9 cellular contexts compared by ENCODE assay signal in the genomic region with DNA sequence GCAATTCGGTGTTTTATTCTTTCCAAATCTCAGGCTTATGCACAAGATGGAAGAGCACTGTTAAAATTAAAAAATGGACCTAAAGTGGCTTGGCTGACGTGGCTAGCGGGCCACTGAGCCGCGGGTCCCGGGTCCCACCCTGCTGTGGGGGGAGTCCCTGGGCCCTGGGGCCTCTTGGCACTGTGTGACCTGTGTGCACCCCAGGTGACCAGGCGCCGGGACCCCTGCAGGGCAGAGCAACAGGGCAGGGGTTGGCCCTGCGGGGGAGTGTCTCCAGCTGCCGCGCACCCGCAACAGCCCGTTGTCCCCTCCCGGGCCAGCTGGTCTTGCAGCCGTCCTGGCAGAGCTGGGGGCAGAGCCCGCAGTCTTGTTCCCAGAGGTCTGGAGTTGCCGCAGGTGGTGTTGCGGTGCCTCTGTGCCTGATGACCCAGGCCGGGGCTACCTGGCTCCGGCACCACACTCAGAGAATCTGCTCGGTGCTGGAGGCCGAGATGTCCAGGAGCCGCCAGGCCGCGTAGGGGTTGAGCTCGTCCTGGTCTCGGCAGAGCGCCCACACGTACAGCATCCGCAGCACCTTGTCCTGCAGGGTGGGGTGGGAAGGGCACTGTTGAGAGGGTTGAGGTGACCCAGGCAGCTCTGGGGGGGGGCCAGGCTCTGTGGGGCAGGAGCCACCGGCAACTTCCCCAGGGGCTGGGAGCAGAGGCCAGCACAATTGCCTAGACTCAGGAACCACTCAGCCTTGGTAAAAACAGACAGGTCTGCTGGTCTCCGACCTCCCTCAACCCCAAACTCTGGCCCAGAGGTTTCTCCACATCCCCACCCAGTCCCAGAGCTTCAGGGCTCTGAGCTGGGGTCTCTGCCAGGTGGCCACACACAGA. TPM values are rescaled to one million over a fixed set of nuclear protein-coding genes. Genes with fewer than 3 reads are reported as not detected.
DNase-seq lines count a peak whose midpoint lies in the region; ATAC-seq, FAIRE-seq and TF ChIP-seq lines count a peak whose summit lies in the region.
"Had no signal": no experiment of that assay in that cellular context is flagged by ENCODE, and none has a peak within 500 bp of the region (broad histone marks: within the 10 kb centered on the region; RNA-seq: fewer than 3 reads in every experiment).

No MANE protein-coding gene starts in this region.

- 76 to 78% methylated on average over 32 of the region's 32 CpGs for WGBS in pancreas, 2 donors

- peak overlapping the region; percentile 52; the same call in 1 of the 2 replicates for H3K9ac ChIP-seq in DND-41 (ENCODE audit: low read depth, low read length)

- H3K27ac ChIP-seq in DND-41 (ENCODE audit: low read length) (no peak overlapping the region), OCI-LY7 (ENCODE audit: low read depth, low read length, poor library complexity, severe bottlenecking) (no peak overlapping the region), pancreas (no peak overlapping the region)

- BruUV-seq in OCI-LY7 (replicated peaks; lab: Mats Ljungman, UMichigan), result no TSS peak

- FAIRE-seq in pancreas (lab: Jason Lieb, UNC), result no peak

- POLR2A ChIA-PET in OCI-LY7 (lab: Charles Lee), result no interaction called here

- ATAC-seq in DND-41 (ENCODE audit: insufficient read depth, low read depth), result no peak
- ATAC-seq in pancreas, result no peak
- no peak for ATAC-seq in HG03457 (IDR thresholded peaks at IDR 0.05; ENCODE audit: unreplicated experiment)
- ATAC-seq in GM18502 (IDR thresholded peaks at IDR 0.05; ENCODE audit: poor library complexity, unreplicated experiment), result no peak

- CTCF ChIA-PET in OCI-LY7 (lab: Charles Lee; ENCODE audit: unreplicated experiment), result interaction anchor here (0.5 kb wide), 1 partner anchor 60 kb away, joined by 3 read pairs; no protein-coding TSS in a partner anchor

- H3K4me2 ChIP-seq in DND-41 (ENCODE audit: insufficient read depth, low read length) (peak overlapping the region; percentile 99; the same call in 1 of the 2 replicates), OCI-LY7 (ENCODE audit: low read length) (peak overlapping the region; percentile 73)

- no peak for DNase-seq in DND-41
- DNase-seq in OCI-LY7 (ENCODE audit: low spot score), result no peak
- no peak for DNase-seq in erythroblast (lab: John Stamatoyannopoulos, UW)
- DNase-seq in pancreas, result peak in 4 of 6 donors; percentile 13 to 85 (median 40)
- no peak for DNase-seq in NCI-H2171 treated with DMSO at 0.1 percent for 48 hours (lab: John Stamatoyannopoulos, UW)
- no peak for DNase-seq in iPS-NIHi7 (ENCODE audit: extremely low spot score)

- H3K4me3 ChIP-seq in DND-41 (ENCODE audit: low read depth in 1 of 2, low read length in 2 of 2) (peak overlapping the region in 1 of 2 experiments; percentile 61; a peak in 1 of 4 replicates), OCI-LY7 (ENCODE audit: low read depth, low read length, poor library complexity, severe bottlenecking) (no peak overlapping the region), pancreas (peak overlapping the region in 1 of 4 donors; percentile 48)

- peaks cover 24% of the 10 kb centered on the region for H3K4me1 ChIP-seq in DND-41 (ENCODE audit: insufficient read depth, low read length)
- peaks cover 5% of the 10 kb centered on the region for H3K4me1 ChIP-seq in OCI-LY7 (ENCODE audit: insufficient read depth, low read length, poor library complexity, severe bottlenecking)
- H3K4me1 ChIP-seq in pancreas, result peaks cover 0 to 14% (median 9%) of the 10 kb centered on the region in 3 donors

- TF ChIP-seq POLR2A in erythroblast (IDR thresholded peaks at IDR 0.05; ENCODE audit: low read length), result peak; percentile 16

- no peak overlapping the region for H2AFZ ChIP-seq in DND-41 (ENCODE audit: low read depth, low read length)
- no peak overlapping the region for H2AFZ ChIP-seq in OCI-LY7 (ENCODE audit: low read length)

- no peak for TF ChIP-seq CTCF in DND-41 (IDR thresholded peaks at IDR 0.05; ENCODE audit: borderline replicate concordance, extremely low read depth, low read length, poor library complexity, severe bottlenecking)
- no peak for TF ChIP-seq CTCF in OCI-LY7 (conservative IDR thresholded peaks at IDR 0.05; ENCODE audit: low read length)
- no peak for TF ChIP-seq CTCF in pancreas (IDR thresholded peaks at IDR 0.05)

- H3K79me2 ChIP-seq in DND-41 (ENCODE audit: insufficient read depth, low read length), result peaks cover 9% of the 10 kb centered on the region
- no peaks in the 10 kb centered on the region for H3K79me2 ChIP-seq in OCI-LY7 (ENCODE audit: insufficient read depth, low read depth, low read length)

- intact Hi-C loops in OCI-LY7 (cut with micrococcal nuclease; ENCODE audit: unreplicated experiment) (no loop called here), pancreas (cut with DNase I) (loop anchor here in 1 of 3 donors (10.0 kb wide), 1 partner anchor 72 kb away; no protein-coding TSS in a partner anchor)

- H4K20me1 ChIP-seq in DND-41 (ENCODE audit: insufficient read depth, low read length), result peaks cover 45% of the 10 kb centered on the region
- no peaks in the 10 kb centered on the region for H4K20me1 ChIP-seq in OCI-LY7 (ENCODE audit: insufficient read depth, low read length)

- H3K9me3 ChIP-seq in DND-41 (ENCODE audit: insufficient read depth, low read length, severe bottlenecking) (no peaks in the 10 kb centered on the region), OCI-LY7 (ENCODE audit: low read length) (no peaks in the 10 kb centered on the region), pancreas (no peaks in the 10 kb centered on the region)

- no peaks in the 10 kb centered on the region for H3K27me3 ChIP-seq in DND-41 (ENCODE audit: insufficient read depth, low read length, poor library complexity)
- no peaks in the 10 kb centered on the region for H3K27me3 ChIP-seq in pancreas

- H3K36me3 ChIP-seq in DND-41 (ENCODE audit: insufficient read depth, low read length) (peaks cover 48% of the 10 kb centered on the region), OCI-LY7 (ENCODE audit: insufficient read depth, low read length) (peaks cover 32% of the 10 kb centered on the region), pancreas (peaks cover 0 to 20% (median 8%) of the 10 kb centered on the region in 3 donors)

- no peaks in the 10 kb centered on the region for H3K9me2 ChIP-seq in OCI-LY7 (ENCODE audit: insufficient read depth, low read length)

RNA-seq across cellular contexts. Expression of gene CTXN1, which starts 1.0 kb away (rescaled TPM):
- total RNA-seq in OCI-LY7 (2014; rRNA removed; shearing (Covaris generic)), result 0.13 TPM in 1 of 2 replicates, not detected in the other
- total RNA-seq in OCI-LY7 (2022) (0.98 and 1.0 TPM in 2 replicates), pancreas (1 to 10 TPM in 4 of 6 donors, under 1 TPM in 2; 0.67 to 5.1 (median 1.5) TPM)
- 1 to 10 TPM; 1.7 to 2.3 TPM for polyA plus RNA-seq in pancreas

RNA-seq across cellular contexts. Expression of gene SNAPC2, which starts 6.8 kb away (rescaled TPM):
- total RNA-seq in OCI-LY7 (2014; rRNA removed; shearing (Covaris generic)), result 4.9 and 21.6 TPM in 2 replicates
- total RNA-seq in OCI-LY7 (2022) (6.2 and 8.2 TPM in 2 replicates), pancreas (10 to 100 TPM in 1 of 6 donors, 1 to 10 TPM in 5; 4.9 to 11.3 (median 6.7) TPM)
- polyA plus RNA-seq in pancreas, result 10 to 100 TPM; 10.6 to 12.0 TPM

RNA-seq across cellular contexts. Expression of gene TGFBR3L, which starts 12.3 kb away (rescaled TPM):
- total RNA-seq in OCI-LY7 (2014; rRNA removed; shearing (Covaris generic)), result 0.13 TPM in 1 of 2 replicates, not detected in the other
- total RNA-seq in OCI-LY7 (2022) (0.61 and 0.74 TPM in 2 replicates), pancreas (1 to 10 TPM in 1 of 6 donors, under 1 TPM in 4, not detected in 1; 0.16 to 1.1 (median 0.52) TPM)
- polyA plus RNA-seq in pancreas, result 1 to 10 TPM in 1 of 2 donors, not detected in 1; 2.2 TPM
- total RNA-seq: SK-MEL-5 had no signal

RNA-seq across cellular contexts. Expression of gene TIMM44, which starts 16.5 kb away (rescaled TPM):
- 86.0 and 89.0 TPM in 2 replicates for total RNA-seq in OCI-LY7 (2014; rRNA removed; shearing (Covaris generic))
- total RNA-seq in OCI-LY7 (2022) (97.6 and 116 TPM in 2 replicates), pancreas (10 to 100 TPM; 19.8 to 51.4 (median 24.7) TPM)
- polyA plus RNA-seq in pancreas, result 10 to 100 TPM; 78.0 to 83.1 TPM

RNA-seq across cellular contexts. Expression of gene MAP2K7, which starts 23.3 kb away (rescaled TPM):
- total RNA-seq in OCI-LY7 (2014; rRNA removed; shearing (Covaris generic)), result 19.4 and 23.2 TPM in 2 replicates
- total RNA-seq in OCI-LY7 (2022), result 44.5 and 48.1 TPM in 2 replicates
- 10 to 100 TPM; 13.9 to 21.0 (median 16.1) TPM for total RNA-seq in pancreas
- polyA plus RNA-seq in pancreas, result 10 to 100 TPM; 21.6 to 45.3 TPM

Comparison
In these comparisons a context has a peak if more than half of its experiments do, and no peak if none do; other contexts are left out.
1. DNase-seq: peak in pancreas (4 of 6); none in DND-41 (single experiment), OCI-LY7 (single experiment), erythroblast (0 of 2), NCI-H2171 treated with DMSO at 0.1 percent for 48 hours (single experiment) and iPS-NIHi7 (single experiment).